8 cellular contexts compared by ENCODE assay signal in genomic region chr17:2244545-2245525, GRCh38. TPM values are rescaled to one million over a fixed set of nuclear protein-coding genes. Genes with fewer than 3 reads are reported as not detected.
DNase-seq lines count a peak whose midpoint lies in the region; ATAC-seq, FAIRE-seq and TF ChIP-seq lines count a peak whose summit lies in the region.

No MANE protein-coding gene starts in this region.

- intact Hi-C loops in kidney (cut with DNase I) = loop anchor here (5.0 kb wide), 1 partner anchor 188 kb away; the partner anchor contains the start of gene HIC1

- no peak overlapping the region for H3K9ac ChIP-seq in kidney (ENCODE audit: low read length in 2 of 2)

- TF ChIP-seq POLR2A in H54 (IDR thresholded peaks at IDR 0.05; ENCODE audit: low read depth, low read length) = no peak

- no peaks in the 10 kb centered on the region for H3K9me3 ChIP-seq in BE2C
- H3K9me3 ChIP-seq in kidney (ENCODE audit: control insufficient read depth in 1 of 2, low read length in 2 of 2) = no peaks in the 10 kb centered on the region

- peak; percentile 77 for DNase-seq in BE2C
- DNase-seq in H54 (ENCODE audit: insufficient read length, low spot score) = peak; percentile 70
- DNase-seq in NCI-H345 (lab: John Stamatoyannopoulos, UW) = peak; percentile 32
- peak; percentile 63 for DNase-seq in bronchial epithelial cell (ENCODE audit: low read depth)
- peak; percentile 92 for DNase-seq in kidney
- DNase-seq in stimulated activated CD4-positive, alpha-beta T cell treated with anti-CD3 and anti-CD28 coated beads, Interleukin-15, amount 100 ng/mL, for 24 hours = peak; percentile 88

- no peak overlapping the region for H3K4me3 ChIP-seq in BE2C (ENCODE audit: low read depth, low read length)
- no peak overlapping the region for H3K4me3 ChIP-seq in bronchial epithelial cell (ENCODE audit: low read depth, low read length)
- no peak overlapping the region for H3K4me3 ChIP-seq in kidney (ENCODE audit: low read length in 2 of 2)

- H3K27me3 ChIP-seq in BE2C = no peaks in the 10 kb centered on the region
- no peaks in the 10 kb centered on the region for H3K27me3 ChIP-seq in bronchial epithelial cell (ENCODE audit: control insufficient read depth, insufficient read depth, low read length)

- ATAC-seq in activated CD4-positive, CD25-positive, alpha-beta regulatory T cell treated with anti-CD3 and anti-CD28 coated beads, Interleukin-2, amount 50 U/mL, for 24 hours = peak; percentile 67 to 70
- no peak for ATAC-seq in HG02970 (IDR thresholded peaks at IDR 0.05; ENCODE audit: low FRiP score, unreplicated experiment)

- no peak overlapping the region for H3K27ac ChIP-seq in kidney (ENCODE audit: low read depth in 2 of 2, low read length in 2 of 2)

- H3K4me1 ChIP-seq in BE2C = no peaks in the 10 kb centered on the region
- H3K4me1 ChIP-seq in kidney (ENCODE audit: control insufficient read depth in 1 of 2, insufficient read depth in 1 of 2, low read depth in 1 of 2, low read length in 2 of 2) = no peaks in the 10 kb centered on the region

- peak; percentile 86 for TF ChIP-seq CTCF in BE2C (IDR thresholded peaks at IDR 0.05; ENCODE audit: low read depth, low read length)
- TF ChIP-seq CTCF in bronchial epithelial cell (IDR thresholded peaks at IDR 0.05; ENCODE audit: insufficient read depth, low read length, severe bottlenecking) = peak; percentile 97
- peak; percentile 96 for TF ChIP-seq CTCF in kidney (IDR thresholded peaks at IDR 0.05; ENCODE audit: borderline replicate concordance, extremely low read depth, insufficient read depth)

- no peaks in the 10 kb centered on the region for H3K36me3 ChIP-seq in BE2C
- peaks cover 7% of the 10 kb centered on the region for H3K36me3 ChIP-seq in bronchial epithelial cell (ENCODE audit: control insufficient read depth, insufficient read depth, low read length)
- peaks cover 0 to 4% of the 10 kb centered on the region in 2 donors for H3K36me3 ChIP-seq in kidney (ENCODE audit: control insufficient read depth in 1 of 2, insufficient read depth in 2 of 2, low read length in 2 of 2)

- FAIRE-seq in H54 (lab: Jason Lieb, UNC) (peak; percentile 41), bronchial epithelial cell (lab: Jason Lieb, UNC) (peak; percentile 43), kidney (lab: Jason Lieb, UNC) (no peak)

RNA-seq across cellular contexts. Expression of gene SMG6, which starts 58.8 kb away (rescaled TPM):
- 13.7 TPM for polyA plus RNA-seq in BE2C (2012; ENCODE audit: insufficient read depth, insufficient read length, low read depth)
- total RNA-seq in bronchial epithelial cell (9.2 and 13.4 TPM in 2 replicates), kidney (37.3 TPM)
- 20.6 TPM for polyA plus RNA-seq in kidney (ENCODE audit: insufficient read depth, low read depth, low replicate concordance)

RNA-seq across cellular contexts. Expression of gene SRR, which starts 58.9 kb away (rescaled TPM):
- polyA plus RNA-seq in BE2C (2012; ENCODE audit: insufficient read depth, insufficient read length, low read depth) = 3.6 TPM
- total RNA-seq in bronchial epithelial cell (10.5 and 13.1 TPM in 2 replicates), kidney (10.0 TPM)
- 3.5 TPM for polyA plus RNA-seq in kidney (ENCODE audit: insufficient read depth, low read depth, low replicate concordance)

Comparison
In these comparisons a context has a peak if more than half of its experiments do, and no peak if none do; other contexts are left out.
1. DNase-seq: peak in every context shown above with its lines; median percentile 92 in kidney; 88 in stimulated activated CD4-positive, alpha-beta T cell treated with anti-CD3 and anti-CD28 coated beads, Interleukin-15, amount 100 ng/mL, for 24 hours; 77 in BE2C; 70 in H54; 63 in bronchial epithelial cell; 32 in NCI-H345.